ENCODE assay signal across 8 cellular contexts in the genomic region with DNA sequence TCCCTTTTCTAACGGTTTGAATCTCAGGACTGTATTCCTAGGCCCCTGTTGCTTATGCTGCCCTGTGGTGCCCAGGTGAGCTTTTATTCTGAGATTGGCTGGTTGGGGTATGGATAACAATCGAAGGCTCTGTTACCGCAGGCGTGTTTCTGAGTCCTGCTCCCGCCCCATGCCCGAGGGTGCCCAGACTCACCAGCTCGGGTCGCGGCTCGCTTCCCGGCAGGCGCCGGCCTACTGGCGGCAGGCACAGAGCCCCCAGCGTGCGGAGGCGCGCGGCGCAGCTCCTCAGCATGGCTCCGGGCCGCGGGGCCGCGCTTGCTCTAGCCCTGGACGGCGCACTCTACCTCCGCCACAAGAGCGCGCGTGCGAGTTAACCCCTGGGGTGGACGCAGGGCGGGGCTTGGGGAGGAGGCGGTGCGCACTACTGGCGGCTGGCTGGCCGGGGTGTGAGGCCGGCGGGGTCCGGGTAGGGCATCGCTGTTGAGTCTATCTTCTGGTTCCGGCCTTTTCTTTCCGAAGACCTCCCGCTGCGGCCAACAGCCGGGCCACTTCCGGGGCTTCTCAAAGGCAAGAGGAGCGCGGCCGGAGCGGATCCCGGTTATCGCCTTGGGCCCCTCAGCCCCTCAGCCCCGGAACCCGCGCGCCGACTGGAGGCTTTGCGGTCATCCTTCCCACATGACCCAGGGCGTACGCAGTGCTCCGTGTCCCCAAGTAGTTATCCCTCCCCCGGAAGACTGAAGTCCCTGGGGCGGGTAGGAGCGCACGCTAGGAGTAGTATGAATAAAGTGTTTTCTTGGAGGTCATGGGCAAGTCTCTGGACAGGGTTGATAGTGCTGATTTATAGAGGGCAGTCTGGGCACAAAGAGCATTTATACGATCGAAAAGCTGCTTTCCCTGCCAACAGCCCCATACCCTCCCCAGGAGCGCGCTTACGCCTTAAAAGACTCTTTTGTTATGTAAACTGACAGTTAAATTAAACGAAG. TPM values are rescaled to one million over a fixed set of nuclear protein-coding genes. Genes with fewer than 3 reads are reported as not detected.
DNase-seq lines count a peak whose midpoint lies in the region; ATAC-seq and TF ChIP-seq lines count a peak whose summit lies in the region.

A gene (minus strand): TSS at position 345 of the 983 bp plus-strand sequence. CDS start 53 bp downstream, at position 292.

- ATAC-seq in GM18873 (IDR thresholded peaks at IDR 0.05; ENCODE audit: low FRiP score, unreplicated experiment): peak; percentile 86
- ATAC-seq in HG03135 (IDR thresholded peaks at IDR 0.05; ENCODE audit: unreplicated experiment): peak; percentile 99

- no peaks in the 10 kb centered on the region for H3K36me3 ChIP-seq in liver (ENCODE audit: control insufficient read depth in 4 of 4, insufficient read depth in 3 of 4, low read depth in 1 of 4, low read length in 3 of 4)

- peaks cover 0 to 4% (median 0%) of the 10 kb centered on the region in 4 donors for H3K9me3 ChIP-seq in liver (ENCODE audit: control insufficient read depth in 4 of 4, low read length in 3 of 4)

- POLR2A ChIA-PET in AG04449 (lab: Yijun Ruan, JAX): interaction anchor here (0.7 to 1.1 kb wide), 4 partner anchors 12 to 628 kb away, joined by 3 to 7 read pairs (median 5); no protein-coding TSS in a partner anchor

- DNase-seq in AG04449 (ENCODE audit: low read depth, low spot score): peak; percentile 71
- DNase-seq in NCI-H69 (lab: John Stamatoyannopoulos, UW): peak; percentile 98
- peak; percentile 87 to 89 for DNase-seq in activated CD4-positive, alpha-beta T cell treated with anti-CD3 and anti-CD28 coated beads, Interleukin-2, amount 50 U/mL, for 4 hours
- DNase-seq in dermis blood vessel endothelial cell: peak; percentile 97
- DNase-seq in stimulated activated CD4-positive, alpha-beta T cell treated with anti-CD3 and anti-CD28 coated beads, Interleukin-4, amount 100 ng/mL, for 1 hour: peak; percentile 98

- H3K27ac ChIP-seq in liver (ENCODE audit: low read depth in 1 of 2, low read length in 2 of 2): peak within 1 kb of the TSS; percentile 81 to 94

- TF ChIP-seq CTCF in AG04449 (IDR thresholded peaks at IDR 0.05; ENCODE audit: insufficient read depth, low read length, missing control alignments): peak; percentile 46
- no peak for TF ChIP-seq CTCF in liver (IDR thresholded peaks at IDR 0.05; ENCODE audit: low read depth, low read length, missing input control)

- peak within 1 kb of the TSS; percentile 87 to 99 for H3K9ac ChIP-seq in liver (ENCODE audit: low read depth in 1 of 2, low read length in 2 of 2)

- H3K4me1 ChIP-seq in liver (ENCODE audit: control insufficient read depth in 4 of 4, insufficient read depth in 4 of 4, low read length in 3 of 4): peaks cover 4 to 16% (median 12%) of the 10 kb centered on the region in 4 donors

- 1% methylated on average over 73 of the region's 73 CpGs for WGBS in liver

- H3K4me3 ChIP-seq in AG04449 (ENCODE audit: low read depth, low read length): peak within 1 kb of the TSS; percentile 73
- peak within 1 kb of the TSS; percentile 72 to 90 (median 85) for H3K4me3 ChIP-seq in liver (ENCODE audit: low read depth in 1 of 3, low read length in 3 of 3)

- H3K27me3 ChIP-seq in liver (ENCODE audit: control insufficient read depth in 4 of 4, insufficient read depth in 4 of 4, low read length in 3 of 4): no peaks in the 10 kb centered on the region

- peak in 1 of 2 donors; percentile 18 for TF ChIP-seq RAD21 in liver (IDR thresholded peaks at IDR 0.05)

- CTCF ChIA-PET in AG04449 (lab: Yijun Ruan, JAX): interaction anchor here (0.6 to 4.4 kb wide), 17 partner anchors 10 to 274 kb away, joined by 3 to 33 read pairs (median 4); no protein-coding TSS in a partner anchor

TF ChIP-seq in liver, 16 proteins besides CTCF, POLR2A, EP300 and RAD21:
- peak; percentile 78 for TF ChIP-seq SP1 (IDR thresholded peaks at IDR 0.05)
- no peak for TF ChIP-seq EGR1 (IDR thresholded peaks at IDR 0.05; ENCODE audit: low read depth in 2 of 2)
- TF ChIP-seq, protein P1, sequence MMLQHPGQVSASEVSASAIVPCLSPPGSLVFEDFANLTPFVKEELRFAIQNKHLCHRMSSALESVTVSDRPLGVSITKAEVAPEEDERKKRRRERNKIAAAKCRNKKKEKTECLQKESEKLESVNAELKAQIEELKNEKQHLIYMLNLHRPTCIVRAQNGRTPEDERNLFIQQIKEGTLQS (IDR thresholded peaks at IDR 0.05): no peak
- TF ChIP-seq JUND (IDR thresholded peaks at IDR 0.05): peak; percentile 2 to 40
- peak; percentile 32 to 54 for TF ChIP-seq RXRA (IDR thresholded peaks at IDR 0.05)
- TF ChIP-seq, protein P2, sequence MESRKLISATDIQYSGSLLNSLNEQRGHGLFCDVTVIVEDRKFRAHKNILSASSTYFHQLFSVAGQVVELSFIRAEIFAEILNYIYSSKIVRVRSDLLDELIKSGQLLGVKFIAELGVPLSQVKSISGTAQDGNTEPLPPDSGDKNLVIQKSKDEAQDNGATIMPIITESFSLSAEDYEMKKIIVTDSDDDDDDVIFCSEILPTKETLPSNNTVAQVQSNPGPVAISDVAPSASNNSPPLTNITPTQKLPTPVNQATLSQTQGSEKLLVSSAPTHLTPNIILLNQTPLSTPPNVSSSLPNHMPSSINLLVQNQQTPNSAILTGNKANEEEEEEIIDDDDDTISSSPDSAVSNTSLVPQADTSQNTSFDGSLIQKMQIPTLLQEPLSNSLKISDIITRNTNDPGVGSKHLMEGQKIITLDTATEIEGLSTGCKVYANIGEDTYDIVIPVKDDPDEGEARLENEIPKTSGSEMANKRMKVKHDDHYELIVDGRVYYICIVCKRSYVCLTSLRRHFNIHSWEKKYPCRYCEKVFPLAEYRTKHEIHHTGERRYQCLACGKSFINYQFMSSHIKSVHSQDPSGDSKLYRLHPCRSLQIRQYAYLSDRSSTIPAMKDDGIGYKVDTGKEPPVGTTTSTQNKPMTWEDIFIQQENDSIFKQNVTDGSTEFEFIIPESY (IDR thresholded peaks at IDR 0.05): peak; percentile 27
- TF ChIP-seq YY1 (IDR thresholded peaks at IDR 0.05): peak; percentile 87
- peak; percentile 80 to 90 for TF ChIP-seq GABPA (IDR thresholded peaks at IDR 0.05 in 1 of 2, conservative IDR thresholded peaks at IDR 0.05 in 1 of 2)
- no peak for TF ChIP-seq HNF4G (IDR thresholded peaks at IDR 0.05)
- TF ChIP-seq TAF1 (conservative IDR thresholded peaks at IDR 0.05): peak; percentile 93
- TF ChIP-seq, protein P3, sequence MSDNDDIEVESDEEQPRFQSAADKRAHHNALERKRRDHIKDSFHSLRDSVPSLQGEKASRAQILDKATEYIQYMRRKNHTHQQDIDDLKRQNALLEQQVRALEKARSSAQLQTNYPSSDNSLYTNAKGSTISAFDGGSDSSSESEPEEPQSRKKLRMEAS (IDR thresholded peaks at IDR 0.05): no peak
- peak; percentile 3 for TF ChIP-seq FOXA1 (IDR thresholded peaks at IDR 0.05)
- TF ChIP-seq, protein P4, sequence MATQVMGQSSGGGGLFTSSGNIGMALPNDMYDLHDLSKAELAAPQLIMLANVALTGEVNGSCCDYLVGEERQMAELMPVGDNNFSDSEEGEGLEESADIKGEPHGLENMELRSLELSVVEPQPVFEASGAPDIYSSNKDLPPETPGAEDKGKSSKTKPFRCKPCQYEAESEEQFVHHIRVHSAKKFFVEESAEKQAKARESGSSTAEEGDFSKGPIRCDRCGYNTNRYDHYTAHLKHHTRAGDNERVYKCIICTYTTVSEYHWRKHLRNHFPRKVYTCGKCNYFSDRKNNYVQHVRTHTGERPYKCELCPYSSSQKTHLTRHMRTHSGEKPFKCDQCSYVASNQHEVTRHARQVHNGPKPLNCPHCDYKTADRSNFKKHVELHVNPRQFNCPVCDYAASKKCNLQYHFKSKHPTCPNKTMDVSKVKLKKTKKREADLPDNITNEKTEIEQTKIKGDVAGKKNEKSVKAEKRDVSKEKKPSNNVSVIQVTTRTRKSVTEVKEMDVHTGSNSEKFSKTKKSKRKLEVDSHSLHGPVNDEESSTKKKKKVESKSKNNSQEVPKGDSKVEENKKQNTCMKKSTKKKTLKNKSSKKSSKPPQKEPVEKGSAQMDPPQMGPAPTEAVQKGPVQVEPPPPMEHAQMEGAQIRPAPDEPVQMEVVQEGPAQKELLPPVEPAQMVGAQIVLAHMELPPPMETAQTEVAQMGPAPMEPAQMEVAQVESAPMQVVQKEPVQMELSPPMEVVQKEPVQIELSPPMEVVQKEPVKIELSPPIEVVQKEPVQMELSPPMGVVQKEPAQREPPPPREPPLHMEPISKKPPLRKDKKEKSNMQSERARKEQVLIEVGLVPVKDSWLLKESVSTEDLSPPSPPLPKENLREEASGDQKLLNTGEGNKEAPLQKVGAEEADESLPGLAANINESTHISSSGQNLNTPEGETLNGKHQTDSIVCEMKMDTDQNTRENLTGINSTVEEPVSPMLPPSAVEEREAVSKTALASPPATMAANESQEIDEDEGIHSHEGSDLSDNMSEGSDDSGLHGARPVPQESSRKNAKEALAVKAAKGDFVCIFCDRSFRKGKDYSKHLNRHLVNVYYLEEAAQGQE (IDR thresholded peaks at IDR 0.05): peak; percentile 87
- TF ChIP-seq FOXA2 (IDR thresholded peaks at IDR 0.05): no peak
- peak; percentile 64 for TF ChIP-seq NR2F2 (IDR thresholded peaks at IDR 0.05)
- peak; percentile 12 to 31 for TF ChIP-seq HNF4A (conservative IDR thresholded peaks at IDR 0.05)
TF ChIP-seq in liver: peak in this region for 11.

RNA-seq across cellular contexts. Expression of the gene that starts here (rescaled TPM):
- 5.1 and 12.1 TPM in 2 replicates for total RNA-seq in dermis blood vessel endothelial cell
- total RNA-seq in liver: 10 to 100 TPM in 1 of 2 donors, 1 to 10 TPM in 1; 6.5 to 16.2 TPM
- 10 to 100 TPM in 1 of 2 donors, 1 to 10 TPM in 1; 6.1 to 13.1 TPM for polyA plus RNA-seq in liver

Comparison
In these comparisons a context has a peak if more than half of its experiments do, and no peak if none do; other contexts are left out.
1. Peak in every context shown above with its lines: DNase-seq, ATAC-seq, H3K4me3 ChIP-seq and H3K27ac ChIP-seq.